8 cellular contexts compared by ENCODE assay signal in genomic region chr12:100142851-100143559, GRCh38. TPM values are rescaled to one million over a fixed set of nuclear protein-coding genes. Genes with fewer than 3 reads are reported as not detected.
DNase-seq lines count a peak whose midpoint lies in the region; ATAC-seq, FAIRE-seq and TF ChIP-seq lines count a peak whose summit lies in the region.

Gene BLTP3B (minus strand): TSS chr12:100142874. CDS start chr12:100142635, 239 bp downstream.

- no peak for TF ChIP-seq CTCF in AG10803 (conservative IDR thresholded peaks at IDR 0.05; ENCODE audit: low read length)
- TF ChIP-seq CTCF in chondrocyte (IDR thresholded peaks at IDR 0.05), result no peak

- H3K36me3 Mint-ChIP-seq in activated CD4-positive, alpha-beta T cell treated with anti-CD3 and anti-CD28 coated beads for 36 hours (ENCODE audit: low read depth), result peaks cover 8% of the 10 kb centered on the region
- H3K36me3 Mint-ChIP-seq in chondrocyte (ENCODE audit: low read depth), result no peaks in the 10 kb centered on the region

- H3K27me3 Mint-ChIP-seq in activated CD4-positive, alpha-beta T cell treated with anti-CD3 and anti-CD28 coated beads for 36 hours, result no peaks in the 10 kb centered on the region
- no peaks in the 10 kb centered on the region for H3K27me3 Mint-ChIP-seq in chondrocyte (ENCODE audit: low read depth)

- H3K27ac Mint-ChIP-seq in activated CD4-positive, alpha-beta T cell treated with anti-CD3 and anti-CD28 coated beads for 36 hours, result peak within 1 kb of the TSS; percentile 97
- peak within 1 kb of the TSS; percentile 96 for H3K27ac Mint-ChIP-seq in chondrocyte (ENCODE audit: unreplicated experiment)

- no peak for FAIRE-seq in GM19239 (lab: Jason Lieb, UNC)

- H3K4me3 ChIP-seq in AG10803 (ENCODE audit: low read length), result peak within 1 kb of the TSS; percentile 95

- CTCF ChIA-PET in activated CD4-positive, alpha-beta T cell treated with anti-CD3 and anti-CD28 coated beads for 36 hours (lab: Charles Lee), result interaction anchor here (0.6 to 1.3 kb wide), 2 partner anchors 12 to 35 kb away, joined by 3 to 4 read pairs; no protein-coding TSS in a partner anchor

- ATAC-seq in HG03432 (IDR thresholded peaks at IDR 0.05; ENCODE audit: unreplicated experiment), result peak; percentile 88
- ATAC-seq in activated CD4-positive, alpha-beta T cell treated with anti-CD3 and anti-CD28 coated beads for 36 hours, result peak; percentile 82

- intact Hi-C loops in activated CD4-positive, alpha-beta T cell treated with anti-CD3 and anti-CD28 coated beads for 36 hours (cut with DNase I, micrococcal nuclease), result loop anchor here (1.0 to 5.0 kb wide), 7 partner anchors 57 to 1641 kb away; partner anchors contain the start of genes ACTR6 (in 2 of the 2), DEPDC4 (in 2 of the 2), SCYL2 (in 2 of the 2) and GAS2L3 (in 1 of the 2)

- peak; percentile 77 for DNase-seq in AG10803 (ENCODE audit: low read depth)
- DNase-seq in GM19239 (ENCODE audit: insufficient read length, low spot score), result peak; percentile 62
- peak; percentile 76 for DNase-seq in NCI-H510A treated with DMSO at 0.1 percent for 48 hours (lab: John Stamatoyannopoulos, UW)
- peak; percentile 96 for DNase-seq in activated CD4-positive, alpha-beta T cell treated with anti-CD3 and anti-CD28 coated beads for 36 hours
- DNase-seq in chondrocyte (ENCODE audit: low spot score), result no peak
- peak; percentile 83 for DNase-seq in kidney tubule cell (ENCODE audit: low spot score)
- peak; percentile 74 to 95 for DNase-seq in stimulated activated CD4-positive, alpha-beta T cell treated with anti-CD3 and anti-CD28 coated beads, Interleukin-1b, Interleukin-23, amount 100 ng/mL, for 1 hour (ENCODE audit: low read depth in 2 of 2)

- H3K4me1 Mint-ChIP-seq in activated CD4-positive, alpha-beta T cell treated with anti-CD3 and anti-CD28 coated beads for 36 hours, result peaks cover 33% of the 10 kb centered on the region
- H3K4me1 Mint-ChIP-seq in chondrocyte (ENCODE audit: low read depth), result peaks cover 25% of the 10 kb centered on the region

- no peaks in the 10 kb centered on the region for H3K9me3 Mint-ChIP-seq in activated CD4-positive, alpha-beta T cell treated with anti-CD3 and anti-CD28 coated beads for 36 hours (ENCODE audit: low read depth)
- H3K9me3 Mint-ChIP-seq in chondrocyte (ENCODE audit: low read depth), result no peaks in the 10 kb centered on the region

- H3K4me3 Mint-ChIP-seq in activated CD4-positive, alpha-beta T cell treated with anti-CD3 and anti-CD28 coated beads for 36 hours, result peak within 1 kb of the TSS; percentile 94
- peak within 1 kb of the TSS; percentile 82 for H3K4me3 Mint-ChIP-seq in chondrocyte (ENCODE audit: unreplicated experiment)

- POLR2A ChIA-PET in activated CD4-positive, alpha-beta T cell treated with anti-CD3 and anti-CD28 coated beads for 36 hours (lab: Charles Lee), result no interaction called here

RNA-seq across cellular contexts. Expression of gene BLTP3B, which starts in this region (rescaled TPM):
- 10 to 100 TPM; 39.5 to 48.7 TPM for total RNA-seq in activated CD4-positive, alpha-beta T cell treated with anti-CD3 and anti-CD28 coated beads for 36 hours
- 13.7 to 18.7 TPM (median 13.9 TPM) in 3 replicates for total RNA-seq in chondrocyte
